17 cellular contexts compared by ENCODE assay signal in genomic region chr9:87076825-87077224, GRCh38.
DNase-seq lines count a peak whose midpoint lies in the region; ATAC-seq and TF ChIP-seq lines count a peak whose summit lies in the region.
"Had no signal": no experiment of that assay in that cellular context is flagged by ENCODE, and none has a peak within 500 bp of the region (broad histone marks: within the 10 kb centered on the region; RNA-seq: fewer than 3 reads in every experiment).

No MANE protein-coding gene starts in this region.

- DNase-seq in HS-5 (ENCODE audit: low read depth) (peak; percentile 23), epithelial cell of proximal tubule (ENCODE audit: low read depth) (peak; percentile 4), renal cortical epithelial cell (ENCODE audit: low read depth) (peak; percentile 31), NCI-H2029 (lab: John Stamatoyannopoulos, UW) (no peak), left ventricle myocardium inferior (no peak)
- DNase-seq: KG1, MM.1S, NCI-H1105 treated with DMSO at 0.1 percent for 48 hours, NCI-H187, NCI-H510A, NCI-H82, SHP77 had no signal

- H3K9me3 ChIP-seq in left ventricle myocardium inferior (replicated peaks) = peaks cover 7% of the 10 kb centered on the region

- H3K27me3 ChIP-seq in left ventricle myocardium inferior (ENCODE audit: low read depth) = no peaks in the 10 kb centered on the region
- H3K27me3 ChIP-seq: BLaER1 had no signal

- no peak overlapping the region for H3K4me3 ChIP-seq in epithelial cell of proximal tubule (ENCODE audit: low read depth, low read length)
- H3K4me3 ChIP-seq in left ventricle myocardium inferior = no peak overlapping the region
- H3K4me3 ChIP-seq: BLaER1, GM23338 had no signal

- peaks cover 18% of the 10 kb centered on the region for H3K4me1 ChIP-seq in left ventricle myocardium inferior
- H3K4me1 ChIP-seq: BLaER1 had no signal

- H3K36me3 ChIP-seq in left ventricle myocardium inferior = no peaks in the 10 kb centered on the region
- H3K36me3 ChIP-seq: BLaER1 had no signal

- TF ChIP-seq CTCF in epithelial cell of proximal tubule (conservative IDR thresholded peaks at IDR 0.05; ENCODE audit: low read depth, low read length) = no peak
- no peak for TF ChIP-seq CTCF in left ventricle myocardium inferior (IDR thresholded peaks at IDR 0.05; ENCODE audit: borderline replicate concordance)

- intact Hi-C loops in left ventricle myocardium inferior (cut with micrococcal nuclease) = no loop called here

- ATAC-seq in SK-N-SH treated with all-trans-retinoic acid at 6 μM for 48 hours (peak; percentile 7; the same call in 2 of the 3 replicates), GM21786 (IDR thresholded peaks at IDR 0.05; ENCODE audit: unreplicated experiment) (no peak)
- ATAC-seq: GM23338, Panc1 had no signal

- H3K27ac ChIP-seq in left ventricle myocardium inferior (replicated peaks) = no peak overlapping the region
- H3K27ac ChIP-seq: BLaER1 had no signal

TF ChIP-seq in SK-N-SH treated with all-trans-retinoic acid at 6 μM for 48 hours, 23 proteins besides CTCF, POLR2A, EP300 and RAD21:
- TF ChIP-seq ISL1 (CRISPR knock-in tag; IDR thresholded peaks at IDR 0.05) (peak; percentile 70), ARNTL (CRISPR knock-in tag; IDR thresholded peaks at IDR 0.05; ENCODE audit: borderline replicate concordance, low read depth) (no peak), TOX (CRISPR knock-in tag; IDR thresholded peaks at IDR 0.05; ENCODE audit: borderline replicate concordance) (peak; percentile 46; the same call in 1 of the 2 replicates), ZNF565 (CRISPR knock-in tag; conservative IDR thresholded peaks at IDR 0.05; ENCODE audit: low read depth) (no peak), PPARA (CRISPR knock-in tag; IDR thresholded peaks at IDR 0.05; ENCODE audit: borderline replicate concordance) (no peak), ZNF70 (CRISPR knock-in tag; IDR thresholded peaks at IDR 0.05) (no peak)

Comparison
In these comparisons a context has a peak if more than half of its experiments do, and no peak if none do; other contexts are left out.
1. DNase-seq: peak in HS-5 (single experiment), epithelial cell of proximal tubule (single experiment) and renal cortical epithelial cell (single experiment); none in NCI-H2029 (single experiment) and left ventricle myocardium inferior (single experiment).